Comparison of ENCODE assay signal across 2 cellular contexts in the genomic region with DNA sequence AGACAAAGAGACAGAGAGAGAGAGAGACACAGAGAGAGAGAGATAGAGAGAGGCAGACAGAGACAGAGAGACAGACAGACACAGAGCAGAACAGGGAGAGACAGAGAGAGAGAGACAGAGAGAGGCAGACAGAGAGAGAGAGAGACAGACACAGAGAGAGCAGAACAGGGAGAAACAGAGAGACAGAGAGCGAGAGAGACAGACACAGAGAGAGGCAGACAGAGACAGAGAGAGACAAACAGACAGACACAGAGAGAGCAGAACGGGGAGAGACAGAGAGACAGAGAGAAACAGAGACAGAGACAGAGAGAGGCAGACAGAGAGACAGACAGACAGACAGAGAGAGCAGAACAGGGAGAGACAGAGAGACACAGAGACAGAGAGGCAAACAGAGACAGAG.
A peak's percentile ranks its signal among the peaks of the same experiment; 100 is the strongest.
TF ChIP-seq lines count a peak whose summit lies in the region.

No MANE protein-coding gene starts in this region.

TF ChIP-seq in HEK293, 187 proteins besides CTCF, POLR2A, EP300 and RAD21:
- TF ChIP-seq ZNF596 (tag by site-specific recombination; IDR thresholded peaks at IDR 0.05), result peak; percentile 98

TF ChIP-seq in K562, 482 proteins besides CTCF, POLR2A, EP300 and RAD21:
- 0 out of 2 replicates have a peak, but pooled peaks have one; percentile 10 for TF ChIP-seq CC2D1A (IDR thresholded peaks at IDR 0.05)
- TF ChIP-seq ASH1L (IDR thresholded peaks at IDR 0.05; ENCODE audit: borderline replicate concordance, low read depth, partially characterized antibody), result peak; percentile 6
